8 cellular contexts compared by ENCODE assay signal in the genomic region with DNA sequence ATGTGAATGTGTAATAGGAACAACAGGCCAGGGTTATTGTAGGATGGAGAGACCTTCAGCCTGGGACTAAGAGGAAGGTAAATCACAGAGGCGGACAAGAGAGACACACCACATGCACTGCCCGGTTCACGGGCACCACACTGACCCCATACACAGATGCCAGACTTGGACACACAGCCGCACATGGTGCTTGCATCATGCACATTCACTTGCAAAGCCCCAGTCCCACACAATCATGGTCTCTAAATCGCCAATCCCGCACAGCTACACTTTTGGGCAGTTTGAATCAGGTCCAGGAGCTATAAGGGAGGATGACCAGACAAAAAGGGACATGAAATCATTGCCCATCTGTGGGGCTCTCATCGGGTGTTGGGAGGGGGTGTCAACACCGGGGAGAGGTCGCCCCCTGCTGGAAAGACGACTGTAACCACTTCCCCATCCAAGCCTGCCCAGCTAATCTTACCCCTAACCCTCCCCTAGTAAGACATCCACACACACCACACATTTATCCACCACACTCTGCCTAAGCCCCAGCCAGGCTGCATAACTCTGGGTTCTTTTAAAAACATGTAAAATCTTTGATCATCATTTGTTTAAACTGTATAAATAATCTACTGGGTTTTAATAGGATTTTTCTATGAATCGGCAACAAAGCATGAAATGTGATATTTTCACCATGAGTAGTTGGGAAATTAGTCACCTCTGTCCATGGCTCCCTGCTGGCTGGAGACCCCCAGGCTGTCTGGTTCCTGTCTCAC. TPM values are rescaled to one million over a fixed set of nuclear protein-coding genes. Genes with fewer than 3 reads are reported as not detected.
A peak's percentile ranks its signal among the peaks of the same experiment; 100 is the strongest.
DNase-seq lines count a peak whose midpoint lies in the region; FAIRE-seq and TF ChIP-seq lines count a peak whose summit lies in the region.

No MANE protein-coding gene starts in this region.

- no peaks in the 10 kb centered on the region for H3K9me1 ChIP-seq in endothelial cell of umbilical vein (replicated peaks; ENCODE audit: control insufficient read depth, extremely low read depth, insufficient read depth, low read length)

- no peaks in the 10 kb centered on the region for H3K36me3 ChIP-seq in breast epithelium
- no peaks in the 10 kb centered on the region for H3K36me3 ChIP-seq in endothelial cell of umbilical vein (ENCODE audit: control insufficient read depth in 2 of 2, extremely low read depth in 1 of 2, insufficient read depth in 2 of 2, low read length in 2 of 2)
- H3K36me3 ChIP-seq in parathyroid adenoma (ENCODE audit: control insufficient read depth, insufficient read depth, low read length) = no peaks in the 10 kb centered on the region

- TF ChIP-seq POLR2A in breast epithelium (IDR thresholded peaks at IDR 0.05) = no peak
- TF ChIP-seq POLR2A in endothelial cell of umbilical vein (IDR thresholded peaks at IDR 0.05; ENCODE audit: low read depth, low read length) = no peak

- H3K4me3 Mint-ChIP-seq in MCF 10A (ENCODE audit: unreplicated experiment) = no peak overlapping the region
- no peak overlapping the region for H3K4me3 Mint-ChIP-seq in activated CD4-positive, alpha-beta T cell treated with anti-CD3 and anti-CD28 coated beads, Interleukin-2, amount 10 ng/mL, durations not matched to agents 7 days and 5 days

- dilution Hi-C loops in endothelial cell of umbilical vein (cut with MboI; ENCODE audit: extremely low pct_ligation_motif_present, low sequenced_read_pairs) = no loop called here

- peaks cover 5% of the 10 kb centered on the region for H3K27me3 Mint-ChIP-seq in MCF 10A (ENCODE audit: insufficient read depth, unreplicated experiment)
- H3K27me3 Mint-ChIP-seq in activated CD4-positive, alpha-beta T cell treated with anti-CD3 and anti-CD28 coated beads, Interleukin-2, amount 10 ng/mL, durations not matched to agents 7 days and 5 days = peaks cover 2% of the 10 kb centered on the region

- POLR2A ChIA-PET in MCF 10A (lab: Yijun Ruan, JAX) = interaction anchor here (0.6 kb wide), 1 partner anchor 46 kb away, joined by 3 read pairs; no protein-coding TSS in a partner anchor
- POLR2A ChIA-PET in activated CD4-positive, alpha-beta T cell treated with anti-CD3 and anti-CD28 coated beads, Interleukin-2, amount 10 ng/mL, durations not matched to agents 7 days and 5 days (lab: Charles Lee) = no interaction called here
- POLR2A ChIA-PET in endothelial cell of umbilical vein (lab: Charles Lee) = no interaction called here

- H3K4me3 ChIP-seq in breast epithelium (no peak overlapping the region), endothelial cell of umbilical vein (replicated peaks in 1 of 3; ENCODE audit: insufficient read depth in 1 of 3, low read depth in 1 of 3, low read length in 3 of 3) (no peak overlapping the region), parathyroid adenoma (ENCODE audit: low read depth, low read length) (no peak overlapping the region)

- H3K27ac ChIP-seq in breast epithelium = no peak overlapping the region
- no peak overlapping the region for H3K27ac ChIP-seq in endothelial cell of umbilical vein (ENCODE audit: insufficient read depth, low read depth, low read length)
- H3K27ac ChIP-seq in parathyroid adenoma = no peak overlapping the region

- peak; percentile 65 for DNase-seq in MCF 10A (ENCODE audit: unreplicated experiment)
- no peak for DNase-seq in breast epithelium (ENCODE audit: low spot score in 2 of 2)
- peak; percentile 47 for DNase-seq in NCI-H1694 treated with DMSO at 0.1 percent for 48 hours (lab: John Stamatoyannopoulos, UW)
- peak; percentile 64 for DNase-seq in activated CD4-positive, alpha-beta T cell treated with anti-CD3 and anti-CD28 coated beads, Interleukin-2, amount 10 ng/mL, durations not matched to agents 7 days and 5 days
- peak; percentile 28 for DNase-seq in endothelial cell of umbilical vein (ENCODE audit: low read depth, low spot score)
- no peak for DNase-seq in NCI-H1048 (lab: John Stamatoyannopoulos, UW)
- no peak for DNase-seq in dedifferentiated amniotic fluid mesenchymal stem cell (ENCODE audit: extremely low spot score)

- peak; percentile 80 for FAIRE-seq in endothelial cell of umbilical vein (lab: Jason Lieb, UNC)

- BruUV-seq in MCF 10A (replicated peaks; lab: Mats Ljungman, UMichigan) (no TSS peak), endothelial cell of umbilical vein (replicated peaks; lab: Mats Ljungman, UMichigan) (no TSS peak)

- H3K27ac Mint-ChIP-seq in MCF 10A (ENCODE audit: low read depth, unreplicated experiment) = no peak overlapping the region
- no peak overlapping the region for H3K27ac Mint-ChIP-seq in activated CD4-positive, alpha-beta T cell treated with anti-CD3 and anti-CD28 coated beads, Interleukin-2, amount 10 ng/mL, durations not matched to agents 7 days and 5 days

- no peaks in the 10 kb centered on the region for H3K4me1 ChIP-seq in breast epithelium
- no peaks in the 10 kb centered on the region for H3K4me1 ChIP-seq in endothelial cell of umbilical vein (ENCODE audit: control insufficient read depth, extremely low read depth, insufficient read depth, low read length)
- H3K4me1 ChIP-seq in parathyroid adenoma = no peaks in the 10 kb centered on the region

- H2AFZ ChIP-seq in endothelial cell of umbilical vein (ENCODE audit: low read depth, low read length) (no peak overlapping the region), parathyroid adenoma (no peak overlapping the region)

- TF ChIP-seq CTCF in MCF 10A (IDR thresholded peaks at IDR 0.05; ENCODE audit: unreplicated experiment) (peak; percentile 65), breast epithelium (IDR thresholded peaks at IDR 0.05) (no peak), endothelial cell of umbilical vein (IDR thresholded peaks at IDR 0.05; ENCODE audit: extremely low read depth in 1 of 2, insufficient read depth in 1 of 2, low read depth in 1 of 2, low read length in 2 of 2) (peak; percentile 66 to 70), parathyroid adenoma (IDR thresholded peaks at IDR 0.05) (peak; percentile 39)

- no peaks in the 10 kb centered on the region for H3K9me3 Mint-ChIP-seq in MCF 10A (ENCODE audit: unreplicated experiment)
- no peaks in the 10 kb centered on the region for H3K9me3 Mint-ChIP-seq in activated CD4-positive, alpha-beta T cell treated with anti-CD3 and anti-CD28 coated beads, Interleukin-2, amount 10 ng/mL, durations not matched to agents 7 days and 5 days

- peaks cover 0 to 33% of the 10 kb centered on the region in 2 donors for H3K27me3 ChIP-seq in breast epithelium
- H3K27me3 ChIP-seq in endothelial cell of umbilical vein (ENCODE audit: control insufficient read depth in 2 of 2, insufficient read depth in 2 of 2, low read length in 2 of 2) = peaks cover 5 to 12% of the 10 kb centered on the region in 2 experiments
- no peaks in the 10 kb centered on the region for H3K27me3 ChIP-seq in parathyroid adenoma (ENCODE audit: control insufficient read depth, insufficient read depth, low read length)

- H4K20me1 ChIP-seq in endothelial cell of umbilical vein (replicated peaks; ENCODE audit: control insufficient read depth, extremely low read depth, insufficient read depth, low read length) = no peaks in the 10 kb centered on the region

- H3K4me2 ChIP-seq in endothelial cell of umbilical vein (ENCODE audit: insufficient read depth, low read length) = no peak overlapping the region
- no peak overlapping the region for H3K4me2 ChIP-seq in parathyroid adenoma (ENCODE audit: low read length)

- H3K79me2 ChIP-seq in endothelial cell of umbilical vein (ENCODE audit: control insufficient read depth, insufficient read depth, low read length) = no peaks in the 10 kb centered on the region
- no peaks in the 10 kb centered on the region for H3K79me2 ChIP-seq in parathyroid adenoma

- intact Hi-C loops in MCF 10A (cut with micrococcal nuclease) (loop anchor here (1.0 to 10.0 kb wide), 2 partner anchors 309 to 337 kb away; partner anchors contain the start of gene HIF1AN), breast epithelium (cut with DNase I; ENCODE audit: low total_unique reads) (no loop called here), endothelial cell of umbilical vein (cut with micrococcal nuclease) (loop anchor here (1.0 to 5.0 kb wide), 3 partner anchors 45 to 310 kb away; no protein-coding TSS in a partner anchor)

- H3K9ac ChIP-seq in endothelial cell of umbilical vein (replicated peaks; ENCODE audit: extremely low read depth, insufficient read depth, low read length) (no peak overlapping the region), parathyroid adenoma (no peak overlapping the region)

- H3K4me1 Mint-ChIP-seq in MCF 10A (ENCODE audit: insufficient read depth, unreplicated experiment) = no peaks in the 10 kb centered on the region
- no peaks in the 10 kb centered on the region for H3K4me1 Mint-ChIP-seq in activated CD4-positive, alpha-beta T cell treated with anti-CD3 and anti-CD28 coated beads, Interleukin-2, amount 10 ng/mL, durations not matched to agents 7 days and 5 days

- CTCF ChIA-PET in MCF 10A (lab: Yijun Ruan, JAX) (interaction anchor here (0.5 to 2.0 kb wide), 31 partner anchors 10 to 524 kb away, joined by 3 to 10 read pairs (median 4); partner anchors contain the start of gene HIF1AN), endothelial cell of umbilical vein (lab: Charles Lee) (interaction anchor here (0.9 to 3.8 kb wide), 10 partner anchors 10 to 353 kb away, joined by 3 to 17 read pairs (median 6); no protein-coding TSS in a partner anchor)
- CTCF ChIA-PET in activated CD4-positive, alpha-beta T cell treated with anti-CD3 and anti-CD28 coated beads, Interleukin-2, amount 10 ng/mL, durations not matched to agents 7 days and 5 days (lab: Charles Lee) = interaction anchor here (0.5 to 2.0 kb wide), 10 partner anchors 9 to 320 kb away, joined by 3 to 8 read pairs (median 4); no protein-coding TSS in a partner anchor

- no peaks in the 10 kb centered on the region for H3K36me3 Mint-ChIP-seq in MCF 10A (ENCODE audit: insufficient read depth, unreplicated experiment)
- H3K36me3 Mint-ChIP-seq in activated CD4-positive, alpha-beta T cell treated with anti-CD3 and anti-CD28 coated beads, Interleukin-2, amount 10 ng/mL, durations not matched to agents 7 days and 5 days (ENCODE audit: low read depth) = no peaks in the 10 kb centered on the region

- H3K9me3 ChIP-seq in breast epithelium (no peaks in the 10 kb centered on the region), endothelial cell of umbilical vein (replicated peaks; ENCODE audit: control insufficient read depth, insufficient read depth, low read length) (no peaks in the 10 kb centered on the region), parathyroid adenoma (ENCODE audit: control insufficient read depth, low read length) (no peaks in the 10 kb centered on the region)

RNA-seq across cellular contexts. Expression of gene SLF2, which starts 40.5 kb away (rescaled TPM):
- total RNA-seq in MCF 10A (2022) = 27.0 and 30.6 TPM in 2 replicates
- 10 to 100 TPM; 24.8 to 34.2 (median 31.8) TPM for total RNA-seq in breast epithelium
- total RNA-seq in activated CD4-positive, alpha-beta T cell treated with anti-CD3 and anti-CD28 coated beads, Interleukin-2, amount 10 ng/mL, durations not matched to agents 7 days and 5 days = 10 to 100 TPM; 39.1 to 41.3 TPM
- 28.0 and 35.5 TPM in 2 replicates for total RNA-seq in endothelial cell of umbilical vein
- 6.7 and 7.5 TPM in 2 replicates for polyA plus RNA-seq in endothelial cell of umbilical vein
- 5.0 and 6.1 TPM in 2 replicates for polyA plus RNA-seq in endothelial cell of umbilical vein (2011; cell fraction: cytosol; rRNA removed)
- 18.1 and 27.6 TPM in 2 replicates for polyA plus RNA-seq in endothelial cell of umbilical vein (2011; cell fraction: nucleus; rRNA removed)
- 13.2 and 14.2 TPM in 2 replicates for polyA plus RNA-seq in endothelial cell of umbilical vein (2012)
- 14.2 and 17.3 TPM in 2 replicates for polyA minus RNA-seq in endothelial cell of umbilical vein
- polyA minus RNA-seq in endothelial cell of umbilical vein (2011; cell fraction: cytosol; rRNA and poly(A)+ RNA removed) = 10.3 TPM
- polyA minus RNA-seq in endothelial cell of umbilical vein (2011; cell fraction: nucleus; rRNA and poly(A)+ RNA removed) = 41.3 and 42.4 TPM in 2 replicates

Comparison
In these comparisons a context has a peak if more than half of its experiments do, and no peak if none do; other contexts are left out.
1. DNase-seq: peak in MCF 10A (single experiment), NCI-H1694 treated with DMSO at 0.1 percent for 48 hours (single experiment), activated CD4-positive, alpha-beta T cell treated with anti-CD3 and anti-CD28 coated beads, Interleukin-2, amount 10 ng/mL, durations not matched to agents 7 days and 5 days (single experiment) and endothelial cell of umbilical vein (single experiment); none in breast epithelium (0 of 2), NCI-H1048 (single experiment) and dedifferentiated amniotic fluid mesenchymal stem cell (single experiment).
2. CTCF ChIP-seq: peak in MCF 10A (single experiment), endothelial cell of umbilical vein (2 of 2) and parathyroid adenoma (single experiment); none in breast epithelium (0 of 3).